1 cellular context compared by ENCODE assay signal in the genomic region with DNA sequence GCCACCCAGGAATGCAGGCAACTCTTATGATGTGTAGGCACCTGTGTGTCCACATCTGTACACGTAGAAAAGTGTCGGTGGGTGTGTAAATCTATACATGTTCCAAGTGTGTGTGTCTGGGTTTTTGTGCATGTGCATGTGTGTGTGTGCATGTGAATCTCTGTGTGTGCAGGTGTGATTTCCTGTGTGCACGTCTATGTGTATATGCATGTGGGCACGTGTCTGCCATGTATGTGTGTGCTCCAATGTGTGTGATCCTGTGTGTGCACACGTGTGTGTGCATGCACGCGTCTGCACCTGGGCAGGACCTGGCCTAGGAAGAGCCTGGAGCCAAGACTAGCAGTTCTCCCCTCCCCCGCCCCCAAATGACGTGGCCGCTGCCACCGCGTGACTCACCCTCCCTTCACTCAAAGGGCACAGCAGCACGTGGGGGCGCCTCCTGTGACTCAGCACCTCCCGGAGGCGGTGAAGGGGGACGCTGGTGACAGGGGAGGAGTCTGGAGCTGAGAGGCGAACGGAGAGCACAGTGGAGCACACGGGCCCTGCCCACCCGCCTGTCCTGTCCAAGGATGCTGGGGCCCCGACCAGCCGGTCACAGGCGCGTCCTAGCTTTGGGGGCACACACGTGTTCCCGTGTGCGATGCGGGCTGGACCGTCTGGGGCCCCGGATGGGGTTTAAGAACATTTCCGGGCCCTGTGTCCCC.
TF ChIP-seq lines count a peak whose summit lies in the region.

No MANE protein-coding gene starts in this region.

TF ChIP-seq in HepG2, 621 proteins besides CTCF, POLR2A, EP300 and RAD21 (continued from another document and continues in another):
- TF ChIP-seq, protein P1, sequence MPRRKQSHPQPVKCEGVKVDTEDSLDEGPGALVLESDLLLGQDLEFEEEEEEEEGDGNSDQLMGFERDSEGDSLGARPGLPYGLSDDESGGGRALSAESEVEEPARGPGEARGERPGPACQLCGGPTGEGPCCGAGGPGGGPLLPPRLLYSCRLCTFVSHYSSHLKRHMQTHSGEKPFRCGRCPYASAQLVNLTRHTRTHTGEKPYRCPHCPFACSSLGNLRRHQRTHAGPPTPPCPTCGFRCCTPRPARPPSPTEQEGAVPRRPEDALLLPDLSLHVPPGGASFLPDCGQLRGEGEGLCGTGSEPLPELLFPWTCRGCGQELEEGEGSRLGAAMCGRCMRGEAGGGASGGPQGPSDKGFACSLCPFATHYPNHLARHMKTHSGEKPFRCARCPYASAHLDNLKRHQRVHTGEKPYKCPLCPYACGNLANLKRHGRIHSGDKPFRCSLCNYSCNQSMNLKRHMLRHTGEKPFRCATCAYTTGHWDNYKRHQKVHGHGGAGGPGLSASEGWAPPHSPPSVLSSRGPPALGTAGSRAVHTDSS (CRISPR knock-in tag; conservative IDR thresholded peaks at IDR 0.05): no peak
- TF ChIP-seq, protein P2, sequence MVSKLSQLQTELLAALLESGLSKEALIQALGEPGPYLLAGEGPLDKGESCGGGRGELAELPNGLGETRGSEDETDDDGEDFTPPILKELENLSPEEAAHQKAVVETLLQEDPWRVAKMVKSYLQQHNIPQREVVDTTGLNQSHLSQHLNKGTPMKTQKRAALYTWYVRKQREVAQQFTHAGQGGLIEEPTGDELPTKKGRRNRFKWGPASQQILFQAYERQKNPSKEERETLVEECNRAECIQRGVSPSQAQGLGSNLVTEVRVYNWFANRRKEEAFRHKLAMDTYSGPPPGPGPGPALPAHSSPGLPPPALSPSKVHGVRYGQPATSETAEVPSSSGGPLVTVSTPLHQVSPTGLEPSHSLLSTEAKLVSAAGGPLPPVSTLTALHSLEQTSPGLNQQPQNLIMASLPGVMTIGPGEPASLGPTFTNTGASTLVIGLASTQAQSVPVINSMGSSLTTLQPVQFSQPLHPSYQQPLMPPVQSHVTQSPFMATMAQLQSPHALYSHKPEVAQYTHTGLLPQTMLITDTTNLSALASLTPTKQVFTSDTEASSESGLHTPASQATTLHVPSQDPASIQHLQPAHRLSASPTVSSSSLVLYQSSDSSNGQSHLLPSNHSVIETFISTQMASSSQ (IDR thresholded peaks at IDR 0.05; ENCODE audit: low read depth): peak; percentile 37; the same call in 1 of the 2 replicates
- TF ChIP-seq, protein P2 (CRISPR knock-in tag; IDR thresholded peaks at IDR 0.05; ENCODE audit: borderline replicate concordance): peak; percentile 78; the same call in 1 of the 2 replicates
- peak; percentile 87; the same call in 1 of the 2 replicates for TF ChIP-seq SPEN (CRISPR knock-in tag; IDR thresholded peaks at IDR 0.05; ENCODE audit: low read depth)
- no peak for TF ChIP-seq IRX3 (CRISPR knock-in tag; IDR thresholded peaks at IDR 0.05; ENCODE audit: borderline replicate concordance, low read depth)
- TF ChIP-seq ARNT2 (CRISPR knock-in tag; IDR thresholded peaks at IDR 0.05; ENCODE audit: low read depth): peak; percentile 79
- peak; percentile 94 for TF ChIP-seq FOSL1 (CRISPR knock-in tag; IDR thresholded peaks at IDR 0.05; ENCODE audit: borderline replicate concordance)
- TF ChIP-seq, protein P3, sequence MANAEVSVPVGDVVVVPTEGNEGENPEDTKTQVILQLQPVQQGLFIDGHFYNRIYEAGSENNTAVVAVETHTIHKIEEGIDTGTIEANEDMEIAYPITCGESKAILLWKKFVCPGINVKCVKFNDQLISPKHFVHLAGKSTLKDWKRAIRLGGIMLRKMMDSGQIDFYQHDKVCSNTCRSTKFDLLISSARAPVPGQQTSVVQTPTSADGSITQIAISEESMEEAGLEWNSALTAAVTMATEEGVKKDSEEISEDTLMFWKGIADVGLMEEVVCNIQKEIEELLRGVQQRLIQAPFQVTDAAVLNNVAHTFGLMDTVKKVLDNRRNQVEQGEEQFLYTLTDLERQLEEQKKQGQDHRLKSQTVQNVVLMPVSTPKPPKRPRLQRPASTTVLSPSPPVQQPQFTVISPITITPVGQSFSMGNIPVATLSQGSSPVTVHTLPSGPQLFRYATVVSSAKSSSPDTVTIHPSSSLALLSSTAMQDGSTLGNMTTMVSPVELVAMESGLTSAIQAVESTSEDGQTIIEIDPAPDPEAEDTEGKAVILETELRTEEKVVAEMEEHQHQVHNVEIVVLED (CRISPR knock-in tag; IDR thresholded peaks at IDR 0.05; ENCODE audit: borderline replicate concordance): peak; percentile 47; the same call in 1 of the 2 replicates
- TF ChIP-seq, protein P4, sequence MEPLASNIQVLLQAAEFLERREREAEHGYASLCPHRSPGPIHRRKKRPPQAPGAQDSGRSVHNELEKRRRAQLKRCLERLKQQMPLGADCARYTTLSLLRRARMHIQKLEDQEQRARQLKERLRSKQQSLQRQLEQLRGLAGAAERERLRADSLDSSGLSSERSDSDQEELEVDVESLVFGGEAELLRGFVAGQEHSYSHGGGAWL (CRISPR knock-in tag; IDR thresholded peaks at IDR 0.05): peak; percentile 94
- TF ChIP-seq HNF4A (CRISPR knock-in tag; IDR thresholded peaks at IDR 0.05): peak; percentile 74
- TF ChIP-seq STAG1 (CRISPR knock-in tag; IDR thresholded peaks at IDR 0.05): peak; percentile 27; the same call in 1 of the 2 replicates
- TF ChIP-seq CCDC6 (CRISPR knock-in tag; IDR thresholded peaks at IDR 0.05): peak; percentile 89
- TF ChIP-seq ZNF431 (CRISPR knock-in tag; IDR thresholded peaks at IDR 0.05; ENCODE audit: borderline replicate concordance, low read depth): peak; percentile 34; the same call in 1 of the 2 replicates
- TF ChIP-seq, protein P5, sequence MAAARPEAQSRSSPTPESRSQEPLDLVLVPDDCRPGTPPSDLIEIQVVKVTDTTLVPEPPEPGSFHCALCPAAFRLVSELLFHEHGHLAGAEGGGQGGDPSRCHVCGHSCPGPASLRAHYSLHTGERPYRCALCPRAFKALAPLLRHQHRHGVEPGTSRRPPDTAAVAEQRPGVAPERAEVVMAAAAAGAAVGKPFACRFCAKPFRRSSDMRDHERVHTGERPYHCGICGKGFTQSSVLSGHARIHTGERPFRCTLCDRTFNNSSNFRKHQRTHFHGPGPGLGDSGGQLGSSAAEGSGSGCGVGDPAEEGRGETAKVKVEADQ (CRISPR knock-in tag; IDR thresholded peaks at IDR 0.05; ENCODE audit: borderline replicate concordance): 0 out of 2 replicates have a peak, but pooled peaks have one; percentile 15
- TF ChIP-seq NFYB (CRISPR knock-in tag; IDR thresholded peaks at IDR 0.05): no peak
- TF ChIP-seq KMT2B (CRISPR knock-in tag; IDR thresholded peaks at IDR 0.05): peak; percentile 39; the same call in 1 of the 2 replicates
- no peak for TF ChIP-seq HMGA1 (CRISPR knock-in tag; conservative IDR thresholded peaks at IDR 0.05)
- no peak for TF ChIP-seq ZNF678 (CRISPR knock-in tag; IDR thresholded peaks at IDR 0.05)
- TF ChIP-seq, protein P6, sequence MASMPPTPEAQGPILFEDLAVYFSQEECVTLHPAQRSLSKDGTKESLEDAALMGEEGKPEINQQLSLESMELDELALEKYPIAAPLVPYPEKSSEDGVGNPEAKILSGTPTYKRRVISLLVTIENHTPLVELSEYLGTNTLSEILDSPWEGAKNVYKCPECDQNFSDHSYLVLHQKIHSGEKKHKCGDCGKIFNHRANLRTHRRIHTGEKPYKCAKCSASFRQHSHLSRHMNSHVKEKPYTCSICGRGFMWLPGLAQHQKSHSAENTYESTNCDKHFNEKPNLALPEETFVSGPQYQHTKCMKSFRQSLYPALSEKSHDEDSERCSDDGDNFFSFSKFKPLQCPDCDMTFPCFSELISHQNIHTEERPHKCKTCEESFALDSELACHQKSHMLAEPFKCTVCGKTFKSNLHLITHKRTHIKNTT (CRISPR knock-in tag; IDR thresholded peaks at IDR 0.05): no peak
- TF ChIP-seq ZNF205 (CRISPR knock-in tag; IDR thresholded peaks at IDR 0.05): peak; percentile 60; the same call in 1 of the 2 replicates
- TF ChIP-seq YY1 (IDR thresholded peaks at IDR 0.05; ENCODE audit: insufficient read depth, insufficient replicate concordance, low read depth, low read length): peak; percentile 27
- 0 out of 2 replicates have a peak, but pooled peaks have one; percentile 53 for TF ChIP-seq ZNF557 (CRISPR knock-in tag; IDR thresholded peaks at IDR 0.05)
- 0 out of 2 replicates have a peak, but pooled peaks have one; percentile 55 for TF ChIP-seq ZNF605 (CRISPR knock-in tag; IDR thresholded peaks at IDR 0.05)
- TF ChIP-seq ATF7-NPFF (CRISPR knock-in tag; IDR thresholded peaks at IDR 0.05; ENCODE audit: low read depth): peak; percentile 89
- peak; percentile 58; the same call in 1 of the 2 replicates for TF ChIP-seq ZNF44 (CRISPR knock-in tag; IDR thresholded peaks at IDR 0.05)
- peak; percentile 99 for TF ChIP-seq SAP130 (CRISPR knock-in tag; IDR thresholded peaks at IDR 0.05; ENCODE audit: low read depth)
- TF ChIP-seq CREB1 (IDR thresholded peaks at IDR 0.05): peak; percentile 96
- TF ChIP-seq CREB1 (CRISPR knock-in tag; IDR thresholded peaks at IDR 0.05): peak; percentile 95; the same call in 1 of the 2 replicates
- TF ChIP-seq TCF12 (IDR thresholded peaks at IDR 0.05): no peak
- no peak for TF ChIP-seq TCF12 (CRISPR knock-in tag; IDR thresholded peaks at IDR 0.05)
- TF ChIP-seq, protein P7, sequence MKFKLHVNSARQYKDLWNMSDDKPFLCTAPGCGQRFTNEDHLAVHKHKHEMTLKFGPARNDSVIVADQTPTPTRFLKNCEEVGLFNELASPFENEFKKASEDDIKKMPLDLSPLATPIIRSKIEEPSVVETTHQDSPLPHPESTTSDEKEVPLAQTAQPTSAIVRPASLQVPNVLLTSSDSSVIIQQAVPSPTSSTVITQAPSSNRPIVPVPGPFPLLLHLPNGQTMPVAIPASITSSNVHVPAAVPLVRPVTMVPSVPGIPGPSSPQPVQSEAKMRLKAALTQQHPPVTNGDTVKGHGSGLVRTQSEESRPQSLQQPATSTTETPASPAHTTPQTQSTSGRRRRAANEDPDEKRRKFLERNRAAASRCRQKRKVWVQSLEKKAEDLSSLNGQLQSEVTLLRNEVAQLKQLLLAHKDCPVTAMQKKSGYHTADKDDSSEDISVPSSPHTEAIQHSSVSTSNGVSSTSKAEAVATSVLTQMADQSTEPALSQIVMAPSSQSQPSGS (CRISPR knock-in tag; IDR thresholded peaks at IDR 0.05): peak; percentile 81
- no peak for TF ChIP-seq PLRG1 (conservative IDR thresholded peaks at IDR 0.05)
- TF ChIP-seq ZZZ3 (CRISPR knock-in tag; IDR thresholded peaks at IDR 0.05; ENCODE audit: borderline replicate concordance): no peak
- TF ChIP-seq, protein P8, sequence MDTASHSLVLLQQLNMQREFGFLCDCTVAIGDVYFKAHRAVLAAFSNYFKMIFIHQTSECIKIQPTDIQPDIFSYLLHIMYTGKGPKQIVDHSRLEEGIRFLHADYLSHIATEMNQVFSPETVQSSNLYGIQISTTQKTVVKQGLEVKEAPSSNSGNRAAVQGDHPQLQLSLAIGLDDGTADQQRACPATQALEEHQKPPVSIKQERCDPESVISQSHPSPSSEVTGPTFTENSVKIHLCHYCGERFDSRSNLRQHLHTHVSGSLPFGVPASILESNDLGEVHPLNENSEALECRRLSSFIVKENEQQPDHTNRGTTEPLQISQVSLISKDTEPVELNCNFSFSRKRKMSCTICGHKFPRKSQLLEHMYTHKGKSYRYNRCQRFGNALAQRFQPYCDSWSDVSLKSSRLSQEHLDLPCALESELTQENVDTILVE (CRISPR knock-in tag; IDR thresholded peaks at IDR 0.05): peak; percentile 72; the same call in 1 of the 2 replicates
- TF ChIP-seq ZSCAN12 (CRISPR knock-in tag; IDR thresholded peaks at IDR 0.05): 0 out of 2 replicates have a peak, but pooled peaks have one; percentile 76
- peak; percentile 89 for TF ChIP-seq HOXA3 (CRISPR knock-in tag; IDR thresholded peaks at IDR 0.05)
- peak; percentile 77 for TF ChIP-seq SRY (CRISPR knock-in tag; IDR thresholded peaks at IDR 0.05)
- TF ChIP-seq ZNF703 (CRISPR knock-in tag; IDR thresholded peaks at IDR 0.05; ENCODE audit: borderline replicate concordance): no peak
- TF ChIP-seq, protein P9, sequence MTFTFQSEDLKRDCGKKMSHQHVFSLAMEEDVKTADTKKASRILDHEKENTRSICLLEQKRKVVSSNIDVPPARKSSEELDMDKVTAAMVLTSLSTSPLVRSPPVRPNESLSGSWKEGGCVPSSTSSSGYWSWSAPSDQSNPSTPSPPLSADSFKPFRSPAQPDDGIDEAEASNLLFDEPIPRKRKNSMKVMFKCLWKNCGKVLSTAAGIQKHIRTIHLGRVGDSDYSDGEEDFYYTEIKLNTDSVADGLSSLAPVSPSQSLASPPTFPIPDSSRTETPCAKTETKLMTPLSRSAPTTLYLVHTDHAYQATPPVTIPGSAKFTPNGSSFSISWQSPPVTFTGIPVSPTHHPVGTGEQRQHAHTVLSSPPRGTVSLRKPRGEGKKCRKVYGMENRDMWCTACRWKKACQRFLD (CRISPR knock-in tag; IDR thresholded peaks at IDR 0.05; ENCODE audit: borderline replicate concordance): 0 out of 2 replicates have a peak, but pooled peaks have one; percentile 3
- TF ChIP-seq ZNF224 (CRISPR knock-in tag; IDR thresholded peaks at IDR 0.05): peak; percentile 64; the same call in 1 of the 2 replicates
- peak; percentile 88 for TF ChIP-seq IRF2 (CRISPR knock-in tag; IDR thresholded peaks at IDR 0.05)
- TF ChIP-seq, protein P10, sequence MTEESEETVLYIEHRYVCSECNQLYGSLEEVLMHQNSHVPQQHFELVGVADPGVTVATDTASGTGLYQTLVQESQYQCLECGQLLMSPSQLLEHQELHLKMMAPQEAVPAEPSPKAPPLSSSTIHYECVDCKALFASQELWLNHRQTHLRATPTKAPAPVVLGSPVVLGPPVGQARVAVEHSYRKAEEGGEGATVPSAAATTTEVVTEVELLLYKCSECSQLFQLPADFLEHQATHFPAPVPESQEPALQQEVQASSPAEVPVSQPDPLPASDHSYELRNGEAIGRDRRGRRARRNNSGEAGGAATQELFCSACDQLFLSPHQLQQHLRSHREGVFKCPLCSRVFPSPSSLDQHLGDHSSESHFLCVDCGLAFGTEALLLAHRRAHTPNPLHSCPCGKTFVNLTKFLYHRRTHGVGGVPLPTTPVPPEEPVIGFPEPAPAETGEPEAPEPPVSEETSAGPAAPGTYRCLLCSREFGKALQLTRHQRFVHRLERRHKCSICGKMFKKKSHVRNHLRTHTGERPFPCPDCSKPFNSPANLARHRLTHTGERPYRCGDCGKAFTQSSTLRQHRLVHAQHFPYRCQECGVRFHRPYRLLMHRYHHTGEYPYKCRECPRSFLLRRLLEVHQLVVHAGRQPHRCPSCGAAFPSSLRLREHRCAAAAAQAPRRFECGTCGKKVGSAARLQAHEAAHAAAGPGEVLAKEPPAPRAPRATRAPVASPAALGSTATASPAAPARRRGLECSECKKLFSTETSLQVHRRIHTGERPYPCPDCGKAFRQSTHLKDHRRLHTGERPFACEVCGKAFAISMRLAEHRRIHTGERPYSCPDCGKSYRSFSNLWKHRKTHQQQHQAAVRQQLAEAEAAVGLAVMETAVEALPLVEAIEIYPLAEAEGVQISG (CRISPR knock-in tag; IDR thresholded peaks at IDR 0.05): peak; percentile 76
- TF ChIP-seq ZNF34 (CRISPR knock-in tag; IDR thresholded peaks at IDR 0.05; ENCODE audit: borderline replicate concordance): no peak
- TF ChIP-seq ZNF781 (CRISPR knock-in tag; IDR thresholded peaks at IDR 0.05; ENCODE audit: borderline replicate concordance, not compliant biosample characterization): no peak
- TF ChIP-seq ARNTL (CRISPR knock-in tag; IDR thresholded peaks at IDR 0.05): peak; percentile 99
